8 cellular contexts compared by ENCODE assay signal in genomic region chr1:21607549-21608529, GRCh38.
DNase-seq lines count a peak whose midpoint lies in the region; ATAC-seq and TF ChIP-seq lines count a peak whose summit lies in the region.

No MANE protein-coding gene starts in this region.

- no peaks in the 10 kb centered on the region for H3K4me1 ChIP-seq in SJCRH30

- no peak overlapping the region for H3K27ac ChIP-seq in SJCRH30

- intact Hi-C loops in left colon (cut with DNase I, micrococcal nuclease) = no loop called here

- ATAC-seq in HG02885 (IDR thresholded peaks at IDR 0.05; ENCODE audit: poor library complexity, unreplicated experiment) (peak; percentile 81), left colon (peak; percentile 94), HG03378 (IDR thresholded peaks at IDR 0.05; ENCODE audit: unreplicated experiment) (no peak)

- H3K36me3 ChIP-seq in SJCRH30 = no peaks in the 10 kb centered on the region

- no peak overlapping the region for H3K4me3 ChIP-seq in SJCRH30
- no peak overlapping the region for H3K4me3 ChIP-seq in cardiac fibroblast (replicated peaks in 1 of 2; ENCODE audit: low read depth in 2 of 2, low read length in 2 of 2)

- DNase-seq in GM04503 (ENCODE audit: low read depth) (peak; percentile 6), SJCRH30 (peak; percentile 51 to 75), cardiac fibroblast (ENCODE audit: low read depth in 2 of 2) (peak; percentile 78 to 84), left colon (peak; percentile 95 to 98), HK-2 (ENCODE audit: unreplicated experiment) (no peak)
- DNase-seq in stimulated activated CD4-positive, alpha-beta T cell treated with anti-CD3 and anti-CD28 coated beads, TNF-alpha, amount 100 ng/mL, for 48 hours (ENCODE audit: low read depth in 3 of 3) = peak; percentile 36 to 71 (median 67)

- TF ChIP-seq CTCF in cardiac fibroblast (IDR thresholded peaks at IDR 0.05; ENCODE audit: low read depth, low read length) = no peak

- no peaks in the 10 kb centered on the region for H3K27me3 ChIP-seq in SJCRH30

- H3K9me3 ChIP-seq in SJCRH30 (replicated peaks) = no peaks in the 10 kb centered on the region
